Comparison of ENCODE assay signal across 17 cellular contexts in genomic region chr2:199742884-199743283, GRCh38.
A peak's percentile ranks its signal among the peaks of the same experiment; 100 is the strongest.
DNase-seq lines count a peak whose midpoint lies in the region; ATAC-seq, FAIRE-seq and TF ChIP-seq lines count a peak whose summit lies in the region.
"Had no signal": no experiment of that assay in that cellular context is flagged by ENCODE, and none has a peak within 500 bp of the region (broad histone marks: within the 10 kb centered on the region; RNA-seq: fewer than 3 reads in every experiment).

No MANE protein-coding gene starts in this region.

- peak overlapping the region; percentile 15; the same call in 1 of the 2 replicates for H3K4me2 ChIP-seq in GM23338
- H3K4me2 ChIP-seq: A549 had no signal

- H3K36me3 ChIP-seq in GM23338 (ENCODE audit: insufficient read depth): no peaks in the 10 kb centered on the region
- H3K36me3 ChIP-seq: BE2C had no signal

- H3K4me3 Mint-ChIP-seq in GM23338: no peak overlapping the region
- H3K4me3 Mint-ChIP-seq: CD4-positive, alpha-beta memory T cell; H9; IgD-negative memory B cell had no signal

- H3F3A ChIP-seq in GM23338 (replicated peaks; ENCODE audit: low read depth): no peaks in the 10 kb centered on the region

- peak; percentile 43 for ATAC-seq in GM23338
- ATAC-seq: A549, GM12878 had no signal

- FAIRE-seq in GM19239 (lab: Jason Lieb, UNC): no peak
- FAIRE-seq: A549, GM12878, GM18507 had no signal

- H3K27ac Mint-ChIP-seq in GM23338: no peak overlapping the region
- H3K27ac Mint-ChIP-seq: CD4-positive, alpha-beta memory T cell; IgD-negative memory B cell had no signal

- no peaks in the 10 kb centered on the region for H4K20me1 ChIP-seq in GM23338 (replicated peaks; ENCODE audit: insufficient read depth)

- H3K27ac ChIP-seq in GM23338 (ENCODE audit: low read depth): no peak overlapping the region
- H3K27ac ChIP-seq: A549, C4-2B, GM23248 had no signal

- no peak overlapping the region for H3K4me3 ChIP-seq in GM23338
- H3K4me3 ChIP-seq: A549, GM12878, GM23248 had no signal

- H3K4me1 Mint-ChIP-seq in GM23338: peaks cover 44% of the 10 kb centered on the region

- no peak for TF ChIP-seq CTCF in GM23338 (conservative IDR thresholded peaks at IDR 0.05; ENCODE audit: low read depth in 2 of 2)

- no peaks in the 10 kb centered on the region for H3K9me3 Mint-ChIP-seq in GM23338
- H3K9me3 Mint-ChIP-seq: CD4-positive, alpha-beta memory T cell; H9; IgD-negative memory B cell had no signal

- H3K9me2 ChIP-seq in GM23338 (ENCODE audit: insufficient read depth): no peaks in the 10 kb centered on the region

- no peak overlapping the region for H2AFZ ChIP-seq in GM23338
- H2AFZ ChIP-seq: GM23248 had no signal

- H3K79me2 ChIP-seq in GM23338 (replicated peaks; ENCODE audit: insufficient read depth): no peaks in the 10 kb centered on the region

- no peaks in the 10 kb centered on the region for H3K27me3 ChIP-seq in GM23338 (ENCODE audit: insufficient read depth)

- H3K27me3 Mint-ChIP-seq in GM23338 (ENCODE audit: insufficient read depth, low read depth, poor library complexity): peaks cover 11% of the 10 kb centered on the region

- peak; percentile 14 for DNase-seq in COLO668 (lab: John Stamatoyannopoulos, UW; ENCODE audit: unreplicated experiment)
- no peak for DNase-seq in GM23338 (ENCODE audit: low spot score)
- peak; percentile 28 for DNase-seq in NCI-H82 treated with DMSO at 0.1 percent for 48 hours (lab: John Stamatoyannopoulos, UW; ENCODE audit: unreplicated experiment)
- DNase-seq in iPS-NIHi7 (ENCODE audit: extremely low spot score): peak; percentile 34
- DNase-seq in EL: no peak
- DNase-seq in GM19239 (ENCODE audit: insufficient read length, low spot score): no peak
- DNase-seq in NK-92 (lab: John Stamatoyannopoulos, UW; ENCODE audit: unreplicated experiment): no peak
- DNase-seq: BE2C; CD4-positive, alpha-beta memory T cell; COR-L47; GM23248; H9 had no signal

- H3K36me3 Mint-ChIP-seq in GM23338 (ENCODE audit: low read depth): no peaks in the 10 kb centered on the region
- H3K36me3 Mint-ChIP-seq: CD4-positive, alpha-beta memory T cell; IgD-negative memory B cell had no signal

- H3K4me1 ChIP-seq in GM23338 (ENCODE audit: insufficient read depth): peaks cover 55% of the 10 kb centered on the region
- H3K4me1 ChIP-seq: BE2C had no signal

TF ChIP-seq in GM23338, 12 proteins besides CTCF, POLR2A, EP300 and RAD21:
- no peak for TF ChIP-seq NANOG (IDR thresholded peaks at IDR 0.05; ENCODE audit: borderline replicate concordance)
- no peak for TF ChIP-seq REST (IDR thresholded peaks at IDR 0.05; ENCODE audit: unreplicated experiment)
- TF ChIP-seq ZNF114 (CRISPR knock-in tag; IDR thresholded peaks at IDR 0.05): no peak
- no peak for TF ChIP-seq STAT1 (IDR thresholded peaks at IDR 0.05; ENCODE audit: unreplicated experiment)
TF ChIP-seq in GM23338: peak in this region for 0.

Comparison
In these comparisons a context has a peak if more than half of its experiments do, and no peak if none do; other contexts are left out.
1. DNase-seq: peak in COLO668 (single experiment), NCI-H82 treated with DMSO at 0.1 percent for 48 hours (single experiment) and iPS-NIHi7 (single experiment); none in GM23338 (single experiment), EL (single experiment), GM19239 (single experiment) and NK-92 (single experiment).